Comparison of ENCODE assay signal across 1 cellular context in the genomic region with DNA sequence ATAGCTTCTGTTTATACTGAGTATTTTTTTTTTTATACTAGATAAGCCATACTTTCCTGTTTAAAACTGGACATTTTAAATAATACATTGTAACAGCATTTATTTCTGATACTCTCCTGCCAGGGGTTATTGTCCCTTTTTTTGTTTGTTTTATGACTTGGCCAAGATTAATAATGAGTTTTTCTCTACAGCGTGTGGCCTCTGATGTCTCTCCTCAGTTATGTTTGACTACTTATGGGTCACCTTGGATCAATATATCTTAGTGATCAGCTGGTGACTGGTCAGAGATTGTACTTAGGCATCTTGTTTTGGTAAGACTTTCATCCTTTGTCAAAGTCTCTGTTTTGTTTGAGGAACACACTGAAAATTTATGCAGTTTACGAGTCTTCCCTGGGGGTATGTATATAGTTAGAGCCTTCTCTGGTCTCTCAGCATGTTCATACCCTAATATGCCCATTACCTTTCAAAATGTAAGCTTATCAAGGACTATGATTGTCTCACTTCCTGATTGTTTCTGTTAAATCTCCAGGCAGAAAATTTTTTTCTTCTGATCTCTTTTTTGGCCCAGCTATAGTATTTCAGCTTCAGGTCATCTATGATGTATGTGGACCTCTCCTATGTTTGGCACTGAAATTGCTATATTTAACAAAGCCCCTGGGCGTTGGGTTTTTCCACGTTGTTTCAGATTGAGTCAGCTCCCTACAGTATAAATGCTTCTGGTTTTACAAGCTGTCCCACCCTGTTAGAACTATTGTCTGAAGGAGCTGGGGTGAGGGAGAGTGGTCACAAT.
TF ChIP-seq lines count a peak whose summit lies in the region.

No MANE protein-coding gene starts in this region.

TF ChIP-seq in SK-N-SH, 30 proteins besides CTCF, POLR2A, EP300 and RAD21 (continued from another document):
- TF ChIP-seq, protein P1, sequence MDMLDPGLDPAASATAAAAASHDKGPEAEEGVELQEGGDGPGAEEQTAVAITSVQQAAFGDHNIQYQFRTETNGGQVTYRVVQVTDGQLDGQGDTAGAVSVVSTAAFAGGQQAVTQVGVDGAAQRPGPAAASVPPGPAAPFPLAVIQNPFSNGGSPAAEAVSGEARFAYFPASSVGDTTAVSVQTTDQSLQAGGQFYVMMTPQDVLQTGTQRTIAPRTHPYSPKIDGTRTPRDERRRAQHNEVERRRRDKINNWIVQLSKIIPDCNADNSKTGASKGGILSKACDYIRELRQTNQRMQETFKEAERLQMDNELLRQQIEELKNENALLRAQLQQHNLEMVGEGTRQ (IDR thresholded peaks at IDR 0.05; ENCODE audit: borderline replicate concordance, low read depth, low read length): no peak
